13 cellular contexts compared by ENCODE assay signal in genomic region chr7:76428868-76429805, GRCh38. TPM values are rescaled to one million over a fixed set of nuclear protein-coding genes. Genes with fewer than 3 reads are reported as not detected.
DNase-seq lines count a peak whose midpoint lies in the region; ATAC-seq and TF ChIP-seq lines count a peak whose summit lies in the region.
"Had no signal": no experiment of that assay in that cellular context is flagged by ENCODE, and none has a peak within 500 bp of the region (broad histone marks: within the 10 kb centered on the region; RNA-seq: fewer than 3 reads in every experiment).

No MANE protein-coding gene starts in this region.

- H3K27me3 ChIP-seq in MM.1S (replicated peaks; ENCODE audit: insufficient read depth, low read length) = no peaks in the 10 kb centered on the region
- H3K27me3 ChIP-seq in vagina = no peaks in the 10 kb centered on the region
- H3K27me3 ChIP-seq: neutrophil had no signal

- H3K27me3 Mint-ChIP-seq in endothelial cell (ENCODE audit: unreplicated experiment) = no peaks in the 10 kb centered on the region

- no peak overlapping the region for H2AFZ ChIP-seq in MM.1S (ENCODE audit: low read length)

- H3K9me3 ChIP-seq in mucosa of descending colon (no peaks in the 10 kb centered on the region), MM.1S (replicated peaks; ENCODE audit: insufficient read depth, low read length) (no peaks in the 10 kb centered on the region), vagina (no peaks in the 10 kb centered on the region)
- H3K9me3 ChIP-seq: neutrophil had no signal

- no peak for TF ChIP-seq POLR2A in vagina (IDR thresholded peaks at IDR 0.05)

- intact Hi-C loops in mucosa of descending colon (cut with DNase I, micrococcal nuclease) = no loop called here
- intact Hi-C loops in vagina (cut with DNase I) = no loop called here

- no peak overlapping the region for H3K27ac ChIP-seq in MM.1S (ENCODE audit: low read length)
- no peak overlapping the region for H3K27ac ChIP-seq in vagina
- H3K27ac ChIP-seq: neutrophil had no signal

- H3K4me3 ChIP-seq in mucosa of descending colon = no peak overlapping the region
- no peak overlapping the region for H3K4me3 ChIP-seq in MM.1S (ENCODE audit: low read length)
- H3K4me3 ChIP-seq in vagina = no peak overlapping the region

- no peaks in the 10 kb centered on the region for H3K9me2 ChIP-seq in MM.1S (replicated peaks; ENCODE audit: insufficient read depth, low read length)

- peaks cover 6% of the 10 kb centered on the region for H3F3A ChIP-seq in MM.1S (ENCODE audit: insufficient read depth, low read length)

- TF ChIP-seq CTCF in endothelial cell (IDR thresholded peaks at IDR 0.05; ENCODE audit: unreplicated experiment) (no peak), mucosa of descending colon (IDR thresholded peaks at IDR 0.05) (no peak), MM.1S (IDR thresholded peaks at IDR 0.05; ENCODE audit: low read length) (no peak), vagina (IDR thresholded peaks at IDR 0.05) (no peak)

- H3K27ac Mint-ChIP-seq in endothelial cell (ENCODE audit: unreplicated experiment) = no peak overlapping the region
- H3K27ac Mint-ChIP-seq: T-helper 2 cell treated with Interferon-gamma antibody and Interleukin-4, amounts not matched to agents 5 μg/mL and 100 μg/mL, for 36 hours had no signal

- H3K36me3 ChIP-seq in mucosa of descending colon (ENCODE audit: low read depth) = no peaks in the 10 kb centered on the region
- H3K36me3 ChIP-seq in MM.1S (replicated peaks; ENCODE audit: insufficient read depth, low read length) = no peaks in the 10 kb centered on the region
- H3K36me3 ChIP-seq in vagina = no peaks in the 10 kb centered on the region
- H3K36me3 ChIP-seq: neutrophil had no signal

- H3K79me2 ChIP-seq in MM.1S (ENCODE audit: low read length) = no peaks in the 10 kb centered on the region

- H3K9me3 Mint-ChIP-seq in endothelial cell (ENCODE audit: unreplicated experiment) = no peaks in the 10 kb centered on the region
- H3K9me3 Mint-ChIP-seq: T-helper 2 cell treated with Interferon-gamma antibody and Interleukin-4, amounts not matched to agents 5 μg/mL and 100 μg/mL, for 36 hours had no signal

- peaks cover 10% of the 10 kb centered on the region for H3K4me1 Mint-ChIP-seq in endothelial cell (ENCODE audit: unreplicated experiment)

- peak overlapping the region; percentile 34 for H3K4me3 Mint-ChIP-seq in endothelial cell (ENCODE audit: unreplicated experiment)
- H3K4me3 Mint-ChIP-seq: T-helper 2 cell treated with Interferon-gamma antibody and Interleukin-4, amounts not matched to agents 5 μg/mL and 100 μg/mL, for 36 hours had no signal

- no peak overlapping the region for H3K9ac ChIP-seq in MM.1S (ENCODE audit: low read length)

- H4K20me1 ChIP-seq in MM.1S (ENCODE audit: insufficient read depth, low read length) = no peaks in the 10 kb centered on the region

- ATAC-seq in mucosa of descending colon = peak; percentile 32

- no peaks in the 10 kb centered on the region for H3K36me3 Mint-ChIP-seq in endothelial cell (ENCODE audit: low read depth, unreplicated experiment)

- no peak overlapping the region for H3K4me2 ChIP-seq in MM.1S (ENCODE audit: low read depth, low read length)

- H3K4me1 ChIP-seq in mucosa of descending colon (ENCODE audit: low read depth) (no peaks in the 10 kb centered on the region), MM.1S (ENCODE audit: low read length) (peaks cover 12% of the 10 kb centered on the region), vagina (peaks cover 1% of the 10 kb centered on the region)

- DNase-seq in GF-D8 (lab: John Stamatoyannopoulos, UW) = peak; percentile 58
- peak; percentile 94 for DNase-seq in NOMO-1 treated with dmso at 0.1 percent for 144 hours (lab: John Stamatoyannopoulos, UW; ENCODE audit: unreplicated experiment)
- DNase-seq in endothelial cell (ENCODE audit: low spot score) = peak; percentile 27
- DNase-seq in mucosa of descending colon = no peak
- no peak for DNase-seq in MM.1S
- no peak for DNase-seq in vagina (ENCODE audit: extremely low spot score in 2 of 2)
- DNase-seq in NCI-H1048 (lab: John Stamatoyannopoulos, UW) = no peak
- DNase-seq in GOT3 (lab: John Stamatoyannopoulos, UW) = no peak
- DNase-seq: activated T-cell treated with anti-CD3 and anti-CD28 coated beads for 4 hours, DMS153 had no signal

RNA-seq across cellular contexts. Expression of gene ZP3, which starts 4.4 kb away (rescaled TPM):
- total RNA-seq in endothelial cell (ENCODE audit: unreplicated experiment) (105 TPM), mucosa of descending colon (10 to 100 TPM in 2 of 3 donors, 1 to 10 TPM in 1; 4.4 to 16.1 (median 10.8) TPM), vagina (2.7 TPM)
- total RNA-seq: cardiac septum had no signal

RNA-seq across cellular contexts. Expression of gene SSC4D, which starts 19.6 kb away (rescaled TPM):
- 15.6 TPM for total RNA-seq in endothelial cell (ENCODE audit: unreplicated experiment)
- under 1 TPM in 2 of 3 donors, not detected in 1; 0.32 to 0.72 TPM for total RNA-seq in mucosa of descending colon
- not detected for total RNA-seq in vagina

RNA-seq across cellular contexts. Expression of gene DTX2, which starts 32.4 kb away (rescaled TPM):
- total RNA-seq in endothelial cell (ENCODE audit: unreplicated experiment) (35.4 TPM), mucosa of descending colon (10 to 100 TPM; 52.3 to 91.6 (median 83.7) TPM), vagina (78.3 TPM)

Comparison
In these comparisons a context has a peak if more than half of its experiments do, and no peak if none do; other contexts are left out.
1. DNase-seq: peak in GF-D8 (single experiment), NOMO-1 treated with dmso at 0.1 percent for 144 hours (single experiment) and endothelial cell (single experiment); none in mucosa of descending colon (0 of 3), MM.1S (single experiment), vagina (0 of 2), NCI-H1048 (single experiment) and GOT3 (single experiment).